In genomic region chr1:9200441-9200840, GRCh38 we compare ENCODE assay signal across 17 cellular contexts. TPM values are rescaled to one million over a fixed set of nuclear protein-coding genes. Genes with fewer than 3 reads are reported as not detected.
DNase-seq lines count a peak whose midpoint lies in the region; ATAC-seq, FAIRE-seq and TF ChIP-seq lines count a peak whose summit lies in the region.
"Had no signal": no experiment of that assay in that cellular context is flagged by ENCODE, and none has a peak within 500 bp of the region (broad histone marks: within the 10 kb centered on the region; RNA-seq: fewer than 3 reads in every experiment).

No MANE protein-coding gene starts in this region.

- peak; percentile 30 for ATAC-seq in esophagus mucosa
- ATAC-seq: activated CD4-positive, alpha-beta T cell treated with anti-CD3 and anti-CD28 coated beads for 36 hours; left ventricle myocardium superior had no signal

- TF ChIP-seq CTCF in ovary (IDR thresholded peaks at IDR 0.05), result no peak

- peaks cover 5% of the 10 kb centered on the region for H3K4me1 ChIP-seq in ovary (ENCODE audit: insufficient read depth)
- H3K4me1 ChIP-seq: parathyroid adenoma had no signal

- TF ChIP-seq EP300 in ovary (IDR thresholded peaks at IDR 0.05), result no peak

- CTCF ChIA-PET in activated CD4-positive, alpha-beta T cell treated with anti-CD3 and anti-CD28 coated beads, Interleukin-2, amount 10 ng/mL, durations not matched to agents 7 days and 5 days (lab: Charles Lee), result interaction anchor here (0.6 to 2.5 kb wide), 10 partner anchors 20 to 1801 kb away, joined by 3 to 8 read pairs (median 4); partner anchors contain the start of gene H6PD

- no peaks in the 10 kb centered on the region for H3K9me3 ChIP-seq in ovary

- no peak overlapping the region for H3K4me3 Mint-ChIP-seq in activated CD4-positive, alpha-beta T cell treated with anti-CD3 and anti-CD28 coated beads, Interleukin-2, amount 10 ng/mL, durations not matched to agents 7 days and 5 days
- H3K4me3 Mint-ChIP-seq: activated CD4-positive, alpha-beta T cell treated with anti-CD3 and anti-CD28 coated beads for 36 hours had no signal

- no peaks in the 10 kb centered on the region for H3K36me3 ChIP-seq in ovary

- no peaks in the 10 kb centered on the region for H3K9me3 Mint-ChIP-seq in activated CD4-positive, alpha-beta T cell treated with anti-CD3 and anti-CD28 coated beads, Interleukin-2, amount 10 ng/mL, durations not matched to agents 7 days and 5 days
- H3K9me3 Mint-ChIP-seq: activated naive CD4-positive, alpha-beta T cell treated with anti-CD3 and anti-CD28 coated beads, Interleukin-2, amount 50 U/mL, for 24 hours; type B pancreatic cell had no signal

- peak; percentile 75 for FAIRE-seq in GM12891 (lab: Jason Lieb, UNC)

- no peak overlapping the region for H3K27ac ChIP-seq in ovary
- H3K27ac ChIP-seq: parathyroid adenoma had no signal

- no peak for TF ChIP-seq POLR2A in GM12891 (IDR thresholded peaks at IDR 0.05; ENCODE audit: low read depth, low read length)
- no peak for TF ChIP-seq POLR2A in ovary (IDR thresholded peaks at IDR 0.05)

- H3K36me3 Mint-ChIP-seq in activated CD4-positive, alpha-beta T cell treated with anti-CD3 and anti-CD28 coated beads, Interleukin-2, amount 10 ng/mL, durations not matched to agents 7 days and 5 days (ENCODE audit: low read depth), result no peaks in the 10 kb centered on the region
- H3K36me3 Mint-ChIP-seq: activated naive CD4-positive, alpha-beta T cell treated with anti-CD3 and anti-CD28 coated beads, Interleukin-2, amount 50 U/mL, for 24 hours; type B pancreatic cell had no signal

- intact Hi-C loops in ovary (cut with DNase I), result loop anchor here in 1 of 4 donors (5.0 kb wide), 1 partner anchor 552 kb away; no protein-coding TSS in a partner anchor

- no peak overlapping the region for H3K27ac Mint-ChIP-seq in activated CD4-positive, alpha-beta T cell treated with anti-CD3 and anti-CD28 coated beads, Interleukin-2, amount 10 ng/mL, durations not matched to agents 7 days and 5 days
- H3K27ac Mint-ChIP-seq: activated CD4-positive, alpha-beta T cell treated with anti-CD3 and anti-CD28 coated beads for 36 hours; activated naive CD4-positive, alpha-beta T cell treated with anti-CD3 and anti-CD28 coated beads, Interleukin-2, amount 50 U/mL, for 24 hours; type B pancreatic cell had no signal

- 74 to 85% (median 79%) methylated on average over 7 of the region's 7 CpGs for WGBS in ovary, 3 donors

- peaks cover 46% of the 10 kb centered on the region for H3K4me1 Mint-ChIP-seq in activated CD4-positive, alpha-beta T cell treated with anti-CD3 and anti-CD28 coated beads, Interleukin-2, amount 10 ng/mL, durations not matched to agents 7 days and 5 days

- DNase-seq in GM12891 (ENCODE audit: insufficient read length, low spot score) (no peak), M059J (ENCODE audit: low read depth) (peak; percentile 54), skeletal muscle cell (ENCODE audit: low read depth) (no peak), ovary (no peak)
- DNase-seq in activated CD4-positive, alpha-beta T cell treated with anti-CD3 and anti-CD28 coated beads, Interleukin-2, amount 10 ng/mL, durations not matched to agents 7 days and 5 days, result no peak
- DNase-seq in activated CD8-positive, alpha-beta memory T cell treated with anti-CD3 and anti-CD28 coated beads, Interleukin-2, amount 50 U/mL, for 4 hours, result no peak
- DNase-seq: activated CD4-positive, alpha-beta T cell treated with anti-CD3 and anti-CD28 coated beads for 36 hours; foreskin melanocyte; GOT3; left ventricle myocardium superior; NCI-H146; NCI-H345; stimulated activated naive CD4-positive, alpha-beta T cell had no signal

- H3K4me3 ChIP-seq in skeletal muscle cell (ENCODE audit: low read depth, low read length) (peak overlapping the region; percentile 66), ovary (no peak overlapping the region)

- H3K27me3 Mint-ChIP-seq in activated CD4-positive, alpha-beta T cell treated with anti-CD3 and anti-CD28 coated beads, Interleukin-2, amount 10 ng/mL, durations not matched to agents 7 days and 5 days, result peaks cover 79% of the 10 kb centered on the region

- H3K27me3 ChIP-seq in ovary, result no peaks in the 10 kb centered on the region

- POLR2A ChIA-PET in activated CD4-positive, alpha-beta T cell treated with anti-CD3 and anti-CD28 coated beads, Interleukin-2, amount 10 ng/mL, durations not matched to agents 7 days and 5 days (lab: Charles Lee), result interaction anchor here (0.7 kb wide), 1 partner anchor 1941 kb away, joined by 3 read pairs; no protein-coding TSS in a partner anchor

TF ChIP-seq in GM12891, 5 proteins besides CTCF, POLR2A, EP300 and RAD21:
- TF ChIP-seq PAX5 (IDR thresholded peaks at IDR 0.05; ENCODE audit: insufficient read depth, low read length, severe bottlenecking) (no peak), POU2F2 (IDR thresholded peaks at IDR 0.05; ENCODE audit: low read depth, low read length) (no peak), POLR2AphosphoS5 (IDR thresholded peaks at IDR 0.05; ENCODE audit: low read depth, low read length) (no peak), TAF1 (IDR thresholded peaks at IDR 0.05; ENCODE audit: low read depth, low read length) (no peak), SPI1 (IDR thresholded peaks at IDR 0.05; ENCODE audit: low read depth, low read length) (no peak)

RNA-seq across cellular contexts. Expression of gene H6PD, which starts 34.1 kb away (rescaled TPM):
- polyA plus RNA-seq in GM12891 (2012; ENCODE audit: low read depth, missing spikeins), result 8.7 TPM
- 7.7 and 15.9 TPM in 2 replicates for total RNA-seq in M059J (2014; rRNA removed; shearing (Covaris generic))
- total RNA-seq in esophagus mucosa, result 20.4 TPM
- total RNA-seq in activated CD4-positive, alpha-beta T cell treated with anti-CD3 and anti-CD28 coated beads, Interleukin-2, amount 10 ng/mL, durations not matched to agents 7 days and 5 days, result 10 to 100 TPM; 15.1 to 15.3 TPM
- 100 to 1,000 TPM in 3 of 7 donors, 10 to 100 TPM in 4; 63.8 to 148 (median 91.3) TPM for total RNA-seq in ovary
- 10 to 100 TPM; 47.0 to 70.4 TPM for polyA plus RNA-seq in ovary
